In the genomic region with DNA sequence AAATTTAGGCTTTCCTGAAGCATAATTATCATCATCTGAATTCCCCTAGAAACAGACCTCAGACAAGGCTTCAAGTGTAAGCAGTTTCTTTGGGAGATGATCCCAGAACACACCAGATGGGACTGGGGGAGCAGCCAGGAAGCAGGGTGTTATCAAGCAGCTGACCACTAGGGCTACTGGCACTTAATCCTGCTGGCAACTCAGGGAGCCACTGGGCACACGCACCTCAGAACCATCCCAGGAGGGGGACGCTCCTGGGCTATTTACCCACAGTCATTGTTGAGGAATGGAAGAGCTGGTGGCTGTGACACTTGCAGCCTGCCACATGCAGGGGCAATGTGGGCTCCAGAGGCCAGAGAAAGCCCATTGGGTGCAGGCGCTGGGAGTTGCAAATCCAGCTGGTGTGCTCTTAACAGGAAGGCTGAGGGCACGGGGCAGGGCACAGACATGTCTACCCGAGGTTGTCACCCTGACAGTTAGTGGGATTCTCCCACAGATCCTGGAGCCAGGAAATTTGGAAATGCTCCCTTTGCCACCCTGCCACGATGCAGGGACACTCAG, we compare ENCODE assay signal across 12 cellular contexts. TPM values are rescaled to one million over a fixed set of nuclear protein-coding genes. Genes with fewer than 3 reads are reported as not detected.
A peak's percentile ranks its signal among the peaks of the same experiment; 100 is the strongest.
DNase-seq lines count a peak whose midpoint lies in the region; ATAC-seq and TF ChIP-seq lines count a peak whose summit lies in the region.
"Had no signal": no experiment of that assay in that cellular context is flagged by ENCODE, and none has a peak within 500 bp of the region (broad histone marks: within the 10 kb centered on the region; RNA-seq: fewer than 3 reads in every experiment).

No MANE protein-coding gene starts in this region.

- DNase-seq in GM12864 (ENCODE audit: low read depth) = no peak
- DNase-seq in Panc1 (ENCODE audit: low read depth, low spot score) = no peak
- peak; percentile 10 for DNase-seq in fibroblast of the aortic adventitia (ENCODE audit: low read depth)
- no peak for DNase-seq in retinal pigment epithelial cell (ENCODE audit: low read depth)
- DNase-seq in NCI-H510A treated with DMSO at 0.1 percent for 48 hours (lab: John Stamatoyannopoulos, UW) = no peak
- no peak for DNase-seq in activated T-cell treated with anti-CD3 and anti-CD28 coated beads, Interleukin-2, amount 50 U/mL, for 48 hours
- DNase-seq in GDM1 (lab: John Stamatoyannopoulos, UW) = no peak
- DNase-seq: activated naive CD4-positive, alpha-beta T cell treated with anti-CD3 and anti-CD28 coated beads for 36 hours; effector CD8-positive, alpha-beta T cell; NCI-H1092 had no signal

- POLR2A ChIA-PET in Panc1 (lab: Charles Lee) = no interaction called here

- CTCF ChIA-PET in Panc1 (lab: Charles Lee) = interaction anchor here (0.6 kb wide), 1 partner anchor 166 kb away, joined by 10 read pairs; no protein-coding TSS in a partner anchor

- intact Hi-C loops in Panc1 (cut with micrococcal nuclease; ENCODE audit: unreplicated experiment) = no loop called here

- H3K4me1 ChIP-seq in Panc1 (ENCODE audit: control insufficient read depth, insufficient read depth, low read length) = no peaks in the 10 kb centered on the region

- no peaks in the 10 kb centered on the region for H3K27me3 ChIP-seq in Panc1 (ENCODE audit: control insufficient read depth, insufficient read depth, low read length)

- no peak overlapping the region for H3K27ac ChIP-seq in Panc1 (ENCODE audit: low read length)

- H3K36me3 ChIP-seq in Panc1 (ENCODE audit: control insufficient read depth, insufficient read depth, low read length) = no peaks in the 10 kb centered on the region

- peak; percentile 73 for ATAC-seq in Panc1
- ATAC-seq: activated CD4-positive, CD25-positive, alpha-beta regulatory T cell treated with anti-CD3 and anti-CD28 coated beads, Interleukin-2, amount 50 U/mL, for 24 hours had no signal

- no TSS peak for BruUV-seq in Panc1 (replicated peaks; lab: Mats Ljungman, UMichigan)

- in situ Hi-C loops in Panc1 (cut with HindIII; ENCODE audit: low pct_unique_long_range_greater_than_20kb, low sequenced_read_pairs) = no loop called here

- peak; percentile 38 for TF ChIP-seq CTCF in GM12864 (IDR thresholded peaks at IDR 0.05; ENCODE audit: low read depth, low read length, missing control alignments)
- peak; percentile 43; the same call in 1 of the 2 replicates for TF ChIP-seq CTCF in Panc1 (IDR thresholded peaks at IDR 0.05)
- peak; percentile 16 for TF ChIP-seq CTCF in fibroblast of the aortic adventitia (IDR thresholded peaks at IDR 0.05; ENCODE audit: insufficient read depth, low read length)
- TF ChIP-seq CTCF in retinal pigment epithelial cell (conservative IDR thresholded peaks at IDR 0.05; ENCODE audit: low read depth, low read length) = peak; percentile 49

- H3K4me3 ChIP-seq in GM12864 (ENCODE audit: low read depth, low read length) (no peak overlapping the region), Panc1 (ENCODE audit: low read depth in 2 of 2, low read length in 2 of 2) (no peak overlapping the region), fibroblast of the aortic adventitia (ENCODE audit: low read depth, low read length) (no peak overlapping the region), retinal pigment epithelial cell (ENCODE audit: low read length) (no peak overlapping the region)

- no peaks in the 10 kb centered on the region for H3K9me3 ChIP-seq in Panc1 (ENCODE audit: control insufficient read depth, insufficient read depth, low read depth, low read length)

RNA-seq across cellular contexts. Expression of a gene that starts 15.1 kb away (rescaled TPM):
- total RNA-seq in Panc1 (2021; ENCODE audit: unreplicated experiment) (1.1 TPM), fibroblast of the aortic adventitia (ENCODE audit: low replicate concordance) (0.09 TPM in 1 of 2 replicates, not detected in the other)
- polyA plus RNA-seq in Panc1 (2012; ENCODE audit: insufficient read length) = 1.8 TPM
- total RNA-seq: activated naive CD4-positive, alpha-beta T cell treated with anti-CD3 and anti-CD28 coated beads for 36 hours; OCI-LY7 had no signal

RNA-seq across cellular contexts. Expression of a gene that starts 29.1 kb away (rescaled TPM):
- 1.0 TPM for total RNA-seq in Panc1 (2021; ENCODE audit: unreplicated experiment)
- 0.96 TPM for polyA plus RNA-seq in Panc1 (2012; ENCODE audit: insufficient read length)
- total RNA-seq in fibroblast of the aortic adventitia (ENCODE audit: low replicate concordance) = 0.36 TPM in 1 of 2 replicates, not detected in the other

RNA-seq across cellular contexts. Expression of a gene that starts 46.1 kb away (rescaled TPM):
- 0.05 TPM for total RNA-seq in Panc1 (2021; ENCODE audit: unreplicated experiment)
- polyA plus RNA-seq in Panc1 (2012; ENCODE audit: insufficient read length) = not detected
- total RNA-seq in fibroblast of the aortic adventitia (ENCODE audit: low replicate concordance) = under 0.01 TPM in 1 of 2 replicates, not detected in the other
- total RNA-seq: activated naive CD4-positive, alpha-beta T cell treated with anti-CD3 and anti-CD28 coated beads for 36 hours; OCI-LY7 had no signal
